23 cellular contexts compared by ENCODE assay signal in genomic region chr3:41579861-41580260, GRCh38.
DNase-seq lines count a peak whose midpoint lies in the region; ATAC-seq and TF ChIP-seq lines count a peak whose summit lies in the region.
"Had no signal": no experiment of that assay in that cellular context is flagged by ENCODE, and none has a peak within 500 bp of the region (broad histone marks: within the 10 kb centered on the region; RNA-seq: fewer than 3 reads in every experiment).

No MANE protein-coding gene starts in this region.

- ATAC-seq in GM23338: no peak
- no peak for ATAC-seq in activated CD4-positive, alpha-beta T cell treated with anti-CD3 and anti-CD28 coated beads for 36 hours
- ATAC-seq: K562 had no signal

- peaks cover 53% of the 10 kb centered on the region for H3K4me1 Mint-ChIP-seq in GM23338
- no peaks in the 10 kb centered on the region for H3K4me1 Mint-ChIP-seq in activated CD4-positive, alpha-beta T cell treated with anti-CD3 and anti-CD28 coated beads for 36 hours
- H3K4me1 Mint-ChIP-seq: CD14-positive monocyte; CD8-positive, alpha-beta memory T cell had no signal

- intact Hi-C loops in activated CD4-positive, alpha-beta T cell treated with anti-CD3 and anti-CD28 coated beads for 36 hours (cut with DNase I, micrococcal nuclease): no loop called here

- no peaks in the 10 kb centered on the region for H3K36me3 ChIP-seq in GM23338 (ENCODE audit: insufficient read depth)
- H3K36me3 ChIP-seq: BE2C, SJSA1 had no signal

- no peak overlapping the region for H2AFZ ChIP-seq in GM23338
- H2AFZ ChIP-seq: PC-9 had no signal

- peaks cover 5% of the 10 kb centered on the region; the same call in 2 of the 3 replicates for H3K36me3 Mint-ChIP-seq in GM23338 (ENCODE audit: low read depth)
- no peaks in the 10 kb centered on the region for H3K36me3 Mint-ChIP-seq in activated CD4-positive, alpha-beta T cell treated with anti-CD3 and anti-CD28 coated beads for 36 hours (ENCODE audit: low read depth)
- H3K36me3 Mint-ChIP-seq: CD14-positive monocyte had no signal

- no peaks in the 10 kb centered on the region for H3K9me3 Mint-ChIP-seq in GM23338
- no peaks in the 10 kb centered on the region for H3K9me3 Mint-ChIP-seq in activated CD4-positive, alpha-beta T cell treated with anti-CD3 and anti-CD28 coated beads for 36 hours (ENCODE audit: low read depth)

- no peak overlapping the region for H3K4me3 ChIP-seq in GM23338
- H3K4me3 ChIP-seq: K562, PC-9, SJSA1 had no signal

- peaks cover 47% of the 10 kb centered on the region for H3K4me1 ChIP-seq in GM23338 (ENCODE audit: insufficient read depth)
- H3K4me1 ChIP-seq: BE2C had no signal

- H3K4me2 ChIP-seq in GM23338: no peak overlapping the region; the same call in 1 of the 2 replicates
- H3K4me2 ChIP-seq: PC-9 had no signal

- no peaks in the 10 kb centered on the region; the same call in 1 of the 2 replicates for H3K9me2 ChIP-seq in GM23338 (ENCODE audit: insufficient read depth)

- peaks cover 8% of the 10 kb centered on the region for H3K27me3 Mint-ChIP-seq in GM23338 (ENCODE audit: insufficient read depth, low read depth, poor library complexity)
- H3K27me3 Mint-ChIP-seq in activated CD4-positive, alpha-beta T cell treated with anti-CD3 and anti-CD28 coated beads for 36 hours: no peaks in the 10 kb centered on the region
- H3K27me3 Mint-ChIP-seq: CD8-positive, alpha-beta memory T cell had no signal

- no peaks in the 10 kb centered on the region for H3K79me2 ChIP-seq in GM23338 (replicated peaks; ENCODE audit: insufficient read depth)

- H3K4me3 Mint-ChIP-seq in GM23338: no peak overlapping the region; the same call in 2 of the 3 replicates
- no peak overlapping the region for H3K4me3 Mint-ChIP-seq in activated CD4-positive, alpha-beta T cell treated with anti-CD3 and anti-CD28 coated beads for 36 hours
- H3K4me3 Mint-ChIP-seq: CD14-positive monocyte; CD8-positive, alpha-beta memory T cell had no signal

- DNase-seq in GM10248 (ENCODE audit: extremely low spot score) (peak; percentile 19), GM23338 (ENCODE audit: low spot score) (no peak), germinal center (ENCODE audit: low spot score) (peak; percentile 14), putamen (ENCODE audit: low spot score) (peak; percentile 71), NCI-H526 treated with DMSO at 0.1 percent for 48 hours (lab: John Stamatoyannopoulos, UW) (no peak)
- no peak for DNase-seq in activated CD4-positive, alpha-beta T cell treated with anti-CD3 and anti-CD28 coated beads for 36 hours
- DNase-seq in stimulated activated CD4-positive, alpha-beta T cell treated with anti-CD3 and anti-CD28 coated beads, Interleukin-15, amount 100 ng/mL, for 24 hours: no peak
- DNase-seq: BE2C; CD8-positive, alpha-beta memory T cell; DMS 273 treated with DMSO at 0.1 percent for 48 hours; DMS79; GF-D8; NCI-H1105; NCI-H1436 treated with DMSO at 0.1 percent for 48 hours; NCI-H187 treated with DMSO at 0.1 percent for 48 hours; NCI-H524; NCI-H774; PC-9; Right ventricle myocardium superior; T-helper 1 cell had no signal

- CTCF ChIA-PET in GM10248 (lab: Yijun Ruan, JAX): interaction anchor here (1.2 to 1.5 kb wide), 3 partner anchors 8 to 1271 kb away, joined by 3 read pairs; no protein-coding TSS in a partner anchor
- CTCF ChIA-PET in activated CD4-positive, alpha-beta T cell treated with anti-CD3 and anti-CD28 coated beads for 36 hours (lab: Charles Lee): no interaction called here

- H3F3A ChIP-seq in GM23338 (replicated peaks; ENCODE audit: low read depth): no peaks in the 10 kb centered on the region

- peak overlapping the region; percentile 89 for H3K27ac Mint-ChIP-seq in GM23338
- no peak overlapping the region for H3K27ac Mint-ChIP-seq in activated CD4-positive, alpha-beta T cell treated with anti-CD3 and anti-CD28 coated beads for 36 hours
- H3K27ac Mint-ChIP-seq: CD14-positive monocyte; CD8-positive, alpha-beta memory T cell had no signal

- no peaks in the 10 kb centered on the region for H4K20me1 ChIP-seq in GM23338 (replicated peaks; ENCODE audit: insufficient read depth)

- TF ChIP-seq CTCF in GM10248 (IDR thresholded peaks at IDR 0.05; ENCODE audit: control extremely low read depth, extremely low read depth, low read depth, missing control alignments) (no peak), GM23338 (conservative IDR thresholded peaks at IDR 0.05; ENCODE audit: low read depth in 2 of 2) (no peak)

- POLR2A ChIA-PET in GM10248 (lab: Yijun Ruan, JAX): interaction anchor here (0.6 kb wide), 1 partner anchor 381 kb away, joined by 6 read pairs; the partner anchor contains the start of gene CTNNB1
- POLR2A ChIA-PET in activated CD4-positive, alpha-beta T cell treated with anti-CD3 and anti-CD28 coated beads for 36 hours (lab: Charles Lee): no interaction called here

- H3K27ac ChIP-seq in GM23338 (ENCODE audit: low read depth): no peak overlapping the region
- H3K27ac ChIP-seq: PC-9, SJSA1 had no signal

- no peaks in the 10 kb centered on the region for H3K27me3 ChIP-seq in GM23338 (ENCODE audit: insufficient read depth)
- H3K27me3 ChIP-seq: BE2C, SJSA1 had no signal

TF ChIP-seq in GM23338, 12 proteins besides CTCF, POLR2A, EP300 and RAD21:
- TF ChIP-seq ZNF462 (CRISPR knock-in tag; IDR thresholded peaks at IDR 0.05): no peak
- TF ChIP-seq NANOG (IDR thresholded peaks at IDR 0.05; ENCODE audit: borderline replicate concordance): no peak
- no peak for TF ChIP-seq ZNF331 (CRISPR knock-in tag; IDR thresholded peaks at IDR 0.05; ENCODE audit: low read depth)
- no peak for TF ChIP-seq STAT1 (IDR thresholded peaks at IDR 0.05; ENCODE audit: unreplicated experiment)
- TF ChIP-seq ETS1 (IDR thresholded peaks at IDR 0.05): no peak

Comparison
In these comparisons a context has a peak if more than half of its experiments do, and no peak if none do; other contexts are left out.
1. DNase-seq: peak in GM10248 (single experiment), germinal center (single experiment) and putamen (single experiment); none in GM23338 (single experiment), NCI-H526 treated with DMSO at 0.1 percent for 48 hours (single experiment), activated CD4-positive, alpha-beta T cell treated with anti-CD3 and anti-CD28 coated beads for 36 hours (single experiment) and stimulated activated CD4-positive, alpha-beta T cell treated with anti-CD3 and anti-CD28 coated beads, Interleukin-15, amount 100 ng/mL, for 24 hours (single experiment).